In genomic region chr5:123558762-123559433, GRCh38 we compare ENCODE assay signal across 18 cellular contexts.
"Had no signal": no experiment of that assay in that cellular context is flagged by ENCODE, and none has a peak within 500 bp of the region (broad histone marks: within the 10 kb centered on the region; RNA-seq: fewer than 3 reads in every experiment).

No MANE protein-coding gene starts in this region.

- H3K9me3 ChIP-seq: esophagus squamous epithelium, psoas muscle, right atrium auricular region, sigmoid colon, testis, transverse colon had no signal

- DNase-seq: cerebellar nuclear complex; effector memory CD8-positive, alpha-beta T cell; esophagus squamous epithelium; foreskin keratinocyte; head of caudate nucleus; kidney glomerular epithelial cell; naive thymus-derived CD4-positive, alpha-beta T cell; nephron progenitor cell; psoas muscle; sigmoid colon; testis; transverse colon had no signal

- H3K36me3 ChIP-seq: right atrium auricular region had no signal

- H3K27ac ChIP-seq: esophagus squamous epithelium, foreskin keratinocyte, hepatocyte, parathyroid adenoma, psoas muscle, right atrium auricular region, sigmoid colon, skin epidermis, testis, transverse colon had no signal

- H3K27ac Mint-ChIP-seq: dendritic cell treated with granulocyte-macrophage colony-stimulating factor and Interleukin-4, amounts not matched to agents 40 ng/mL and 50 ng/mL, for 4 days; effector memory CD8-positive, alpha-beta T cell; naive thymus-derived CD4-positive, alpha-beta T cell; nephron progenitor cell; stimulated activated naive CD8-positive, alpha-beta T cell treated with anti-CD3 and anti-CD28 coated beads, Interleukin-15, Interleukin-2, amounts not matched to agents 100 ng/mL and 50 ng/mL, for 24 hours had no signal

- ATAC-seq: effector memory CD8-positive, alpha-beta T cell; foreskin keratinocyte; naive thymus-derived CD4-positive, alpha-beta T cell; psoas muscle had no signal

- H3K4me3 ChIP-seq: esophagus squamous epithelium, hepatocyte, psoas muscle, right atrium auricular region, sigmoid colon, skin epidermis, testis, transverse colon had no signal

- H3K9ac ChIP-seq: parathyroid adenoma had no signal

- H3K4me3 Mint-ChIP-seq: dendritic cell treated with granulocyte-macrophage colony-stimulating factor and Interleukin-4, amounts not matched to agents 40 ng/mL and 50 ng/mL, for 4 days; effector memory CD8-positive, alpha-beta T cell; naive thymus-derived CD4-positive, alpha-beta T cell; nephron progenitor cell; stimulated activated naive CD8-positive, alpha-beta T cell treated with anti-CD3 and anti-CD28 coated beads, Interleukin-15, Interleukin-2, amounts not matched to agents 100 ng/mL and 50 ng/mL, for 24 hours had no signal

- H3K27me3 ChIP-seq: esophagus squamous epithelium, foreskin keratinocyte, hepatocyte, right atrium auricular region, sigmoid colon, testis, transverse colon had no signal

- H3K4me1 Mint-ChIP-seq: nephron progenitor cell had no signal

- H3K27me3 Mint-ChIP-seq: dendritic cell treated with granulocyte-macrophage colony-stimulating factor and Interleukin-4, amounts not matched to agents 40 ng/mL and 50 ng/mL, for 4 days; effector memory CD8-positive, alpha-beta T cell; naive thymus-derived CD4-positive, alpha-beta T cell; stimulated activated naive CD8-positive, alpha-beta T cell treated with anti-CD3 and anti-CD28 coated beads, Interleukin-15, Interleukin-2, amounts not matched to agents 100 ng/mL and 50 ng/mL, for 24 hours had no signal

- H3K9me3 Mint-ChIP-seq: dendritic cell treated with granulocyte-macrophage colony-stimulating factor and Interleukin-4, amounts not matched to agents 40 ng/mL and 50 ng/mL, for 4 days; effector memory CD8-positive, alpha-beta T cell; naive thymus-derived CD4-positive, alpha-beta T cell; nephron progenitor cell; stimulated activated naive CD8-positive, alpha-beta T cell treated with anti-CD3 and anti-CD28 coated beads, Interleukin-15, Interleukin-2, amounts not matched to agents 100 ng/mL and 50 ng/mL, for 24 hours had no signal

- H3K4me1 ChIP-seq: esophagus squamous epithelium, parathyroid adenoma, testis had no signal
